Comparison of ENCODE assay signal across 29 cellular contexts in genomic region chr5:12019306-12019705, GRCh38.
"Had no signal": no experiment of that assay in that cellular context is flagged by ENCODE, and none has a peak within 500 bp of the region (broad histone marks: within the 10 kb centered on the region; RNA-seq: fewer than 3 reads in every experiment).

No MANE protein-coding gene starts in this region.

- H3K4me1 ChIP-seq: ascending aorta, breast epithelium had no signal

- H3K27ac ChIP-seq: ascending aorta, brain microvascular endothelial cell, breast epithelium, WERI-Rb-1 had no signal

- DNase-seq: activated CD4-positive, alpha-beta memory T cell treated with anti-CD3 and anti-CD28 coated beads, Interleukin-2, amount 10 ng/mL, durations not matched to agents 7 days and 5 days; activated CD4-positive, alpha-beta T cell treated with anti-CD3 and anti-CD28 coated beads for 1 hour; activated CD4-positive, alpha-beta T cell treated with anti-CD3 and anti-CD28 coated beads for 36 hours; activated CD4-positive, alpha-beta T cell treated with anti-CD3 and anti-CD28 coated beads for 48 hours; activated CD4-positive, alpha-beta T cell treated with anti-CD3 and anti-CD28 coated beads, Interleukin-2, amount 10 ng/mL, durations not matched to agents 7 days and 5 days; activated CD4-positive, alpha-beta T cell treated with anti-CD3 and anti-CD28 coated beads, Interleukin-2, amount 50 U/mL, for 48 hours; activated CD4-positive, CD25-positive, alpha-beta regulatory T cell; activated CD8-positive, alpha-beta memory T cell treated with anti-CD3 and anti-CD28 coated beads for 24 hours; activated CD8-positive, alpha-beta memory T cell treated with anti-CD3 and anti-CD28 coated beads, Interleukin-2, amount 10 ng/mL, durations not matched to agents 7 days and 5 days; activated CD8-positive, alpha-beta memory T cell treated with anti-CD3 and anti-CD28 coated beads, Interleukin-2, amount 50 U/mL, for 48 hours; activated CD8-positive, alpha-beta T cell treated with anti-CD3 and anti-CD28 coated beads, Interleukin-2, amount 10 ng/mL, durations not matched to agents 7 days and 5 days; activated effector memory CD4-positive, alpha-beta T cell treated with Interleukin-2 at 50 U/mL for 16 hours; activated gamma-delta T cell; activated naive CD4-positive, alpha-beta T cell treated with anti-CD3 and anti-CD28 coated beads, Interleukin-2, amount 10 ng/mL, durations not matched to agents 7 days and 5 days; activated naive CD4-positive, alpha-beta T cell treated with Interleukin-2 at 50 U/mL for 16 hours; activated naive CD8-positive, alpha-beta T cell treated with anti-CD3 and anti-CD28 coated beads, Interleukin-2, amount 10 ng/mL, durations not matched to agents 7 days and 5 days; activated naive CD8-positive, alpha-beta T cell treated with anti-CD3 and anti-CD28 coated beads, Interleukin-2, amount 50 U/mL, for 24 hours; activated T-cell treated with anti-CD3 and anti-CD28 coated beads, Interleukin-2, amount 50 U/mL, for 24 hours; activated T-cell treated with anti-CD3 and anti-CD28 coated beads, Interleukin-2, amount 50 U/mL, for 48 hours; amygdala; anterior cingulate cortex; brain microvascular endothelial cell; central memory CD4-positive, alpha-beta T cell; T-helper 1 cell; T-helper 2 cell; T-helper 9 cell; WERI-Rb-1 had no signal

- H3K36me3 ChIP-seq: ascending aorta, brain microvascular endothelial cell, breast epithelium, WERI-Rb-1 had no signal

- H3K4me3 ChIP-seq: ascending aorta, breast epithelium had no signal

- H3K27me3 ChIP-seq: ascending aorta, brain microvascular endothelial cell, breast epithelium had no signal

- H3K9me3 ChIP-seq: ascending aorta had no signal
